In genomic region chr13:20505405-20506366, GRCh38 we compare ENCODE assay signal across 28 cellular contexts. TPM values are rescaled to one million over a fixed set of nuclear protein-coding genes. Genes with fewer than 3 reads are reported as not detected.
A peak's percentile ranks its signal among the peaks of the same experiment; 100 is the strongest.
DNase-seq lines count a peak whose midpoint lies in the region; ATAC-seq and TF ChIP-seq lines count a peak whose summit lies in the region.
"Had no signal": no experiment of that assay in that cellular context is flagged by ENCODE, and none has a peak within 500 bp of the region (broad histone marks: within the 10 kb centered on the region; RNA-seq: fewer than 3 reads in every experiment).

No MANE protein-coding gene starts in this region.

- H3K36me3 Mint-ChIP-seq in mesothelial cell of epicardium: peaks cover 20% of the 10 kb centered on the region
- H3K36me3 Mint-ChIP-seq: natural killer cell treated with Interleukin-12 subunit alpha and Interleukin-12 subunit beta and Interleukin-15 and Interleukin-18, amount 100 ng/mL, for 72 hours had no signal

- H3K27ac Mint-ChIP-seq in mesothelial cell of epicardium: peak overlapping the region; percentile 64
- H3K27ac Mint-ChIP-seq: activated CD8-positive, alpha-beta memory T cell treated with anti-CD3 and anti-CD28 coated beads, Interleukin-2, amount 10 ng/mL, durations not matched to agents 7 days and 5 days; endodermal cell; natural killer cell treated with Interleukin-12 subunit alpha and Interleukin-12 subunit beta and Interleukin-15 and Interleukin-18, amount 100 ng/mL, for 72 hours; stimulated activated effector memory CD8-positive, alpha-beta T cell treated with anti-CD3 and anti-CD28 coated beads, Interleukin-12 subunit alpha, Interleukin-12 subunit beta, amount 100 ng/mL, for 72 hours had no signal

- ATAC-seq in esophagus mucosa (peak; percentile 67), HG03520 (IDR thresholded peaks at IDR 0.05; ENCODE audit: unreplicated experiment) (no peak)
- ATAC-seq: activated CD8-positive, alpha-beta memory T cell treated with anti-CD3 and anti-CD28 coated beads, Interleukin-2, amount 10 ng/mL, durations not matched to agents 7 days and 5 days; gastrocnemius medialis; natural killer cell treated with Interleukin-12 subunit alpha and Interleukin-12 subunit beta and Interleukin-15 and Interleukin-18, amount 100 ng/mL, for 72 hours; stimulated activated effector memory CD8-positive, alpha-beta T cell treated with anti-CD3 and anti-CD28 coated beads, Interleukin-12 subunit alpha, Interleukin-12 subunit beta, amount 100 ng/mL, for 72 hours had no signal

- H3K9me3 Mint-ChIP-seq in mesothelial cell of epicardium: peaks cover 4% of the 10 kb centered on the region
- H3K9me3 Mint-ChIP-seq: natural killer cell treated with Interleukin-12 subunit alpha and Interleukin-12 subunit beta and Interleukin-15 and Interleukin-18, amount 100 ng/mL, for 72 hours; stimulated activated effector memory CD8-positive, alpha-beta T cell treated with anti-CD3 and anti-CD28 coated beads, Interleukin-12 subunit alpha, Interleukin-12 subunit beta, amount 100 ng/mL, for 72 hours had no signal

- H3K4me1 Mint-ChIP-seq in mesothelial cell of epicardium: peaks cover 14% of the 10 kb centered on the region
- H3K4me1 Mint-ChIP-seq: activated CD8-positive, alpha-beta memory T cell treated with anti-CD3 and anti-CD28 coated beads, Interleukin-2, amount 10 ng/mL, durations not matched to agents 7 days and 5 days; endodermal cell; stimulated activated effector memory CD8-positive, alpha-beta T cell treated with anti-CD3 and anti-CD28 coated beads, Interleukin-12 subunit alpha, Interleukin-12 subunit beta, amount 100 ng/mL, for 72 hours had no signal

- CTCF ChIA-PET in RWPE1 (lab: Yijun Ruan, JAX): interaction anchor here (0.5 kb wide), 1 partner anchor 50 kb away, joined by 3 read pairs; no protein-coding TSS in a partner anchor

- H3K27ac ChIP-seq in VCaP (peak overlapping the region; percentile 99), RWPE1 (no peak overlapping the region)

- H3K27me3 Mint-ChIP-seq in mesothelial cell of epicardium (ENCODE audit: low read depth): no peaks in the 10 kb centered on the region
- H3K27me3 Mint-ChIP-seq: activated CD8-positive, alpha-beta memory T cell treated with anti-CD3 and anti-CD28 coated beads, Interleukin-2, amount 10 ng/mL, durations not matched to agents 7 days and 5 days; natural killer cell treated with Interleukin-12 subunit alpha and Interleukin-12 subunit beta and Interleukin-15 and Interleukin-18, amount 100 ng/mL, for 72 hours had no signal

- POLR2A ChIA-PET in RWPE1 (lab: Yijun Ruan, JAX; ENCODE audit: low non-redundant PET): no interaction called here

- TF ChIP-seq CTCF in VCaP (conservative IDR thresholded peaks at IDR 0.05) (no peak), mesothelial cell of epicardium (IDR thresholded peaks at IDR 0.05; ENCODE audit: unreplicated experiment) (no peak), RWPE1 (conservative IDR thresholded peaks at IDR 0.05; ENCODE audit: low read depth) (no peak)

- peak; percentile 51 for DNase-seq in CD1c-positive myeloid dendritic cell (ENCODE audit: extremely low spot score)
- DNase-seq in mesothelial cell of epicardium (ENCODE audit: low spot score in 2 of 2, unreplicated experiment in 2 of 2): no peak
- no peak for DNase-seq in RWPE1 (ENCODE audit: low spot score)
- no peak for DNase-seq in NCI-H146 (lab: John Stamatoyannopoulos, UW)
- DNase-seq in NCI-H1105 treated with DMSO at 0.1 percent for 48 hours (lab: John Stamatoyannopoulos, UW): no peak
- DNase-seq: activated CD4-positive, CD25-positive, alpha-beta regulatory T cell; activated CD8-positive, alpha-beta memory T cell treated with anti-CD3 and anti-CD28 coated beads, Interleukin-2, amount 10 ng/mL, durations not matched to agents 7 days and 5 days; activated naive CD4-positive, alpha-beta T cell treated with anti-CD3 and anti-CD28 coated beads, Interleukin-2, amount 50 U/mL, for 16 hours; amygdala; Calu3; DMS79 treated with DMSO at 0.1 percent for 48 hours; endodermal cell; gastrocnemius medialis; GF-D8; NCI-H1417 treated with DMSO at 0.1 percent for 48 hours; NCI-H446 treated with DMSO at 0.1 percent for 48 hours; OCI-M1; retina; SHP77 treated with DMSO at 0.1 percent for 48 hours; stimulated activated CD4-positive, alpha-beta T cell treated with anti-CD3 and anti-CD28 coated beads, Interleukin-12 subunit alpha, Interleukin-12 subunit beta, amount 100 ng/mL, for 4 hours; stimulated activated CD4-positive, alpha-beta T cell treated with anti-CD3 and anti-CD28 coated beads, Interleukin-4, amount 100 ng/mL, for 1 hour; SW 1271; T1000 had no signal

- no peak overlapping the region for H3K4me3 Mint-ChIP-seq in mesothelial cell of epicardium
- H3K4me3 Mint-ChIP-seq: activated CD8-positive, alpha-beta memory T cell treated with anti-CD3 and anti-CD28 coated beads, Interleukin-2, amount 10 ng/mL, durations not matched to agents 7 days and 5 days; endodermal cell; natural killer cell treated with Interleukin-12 subunit alpha and Interleukin-12 subunit beta and Interleukin-15 and Interleukin-18, amount 100 ng/mL, for 72 hours; stimulated activated effector memory CD8-positive, alpha-beta T cell treated with anti-CD3 and anti-CD28 coated beads, Interleukin-12 subunit alpha, Interleukin-12 subunit beta, amount 100 ng/mL, for 72 hours had no signal

RNA-seq across cellular contexts. Expression of gene CRYL1, which starts 20.0 kb away (rescaled TPM):
- total RNA-seq in esophagus mucosa (30.1 TPM), mesothelial cell of epicardium (26.9 to 29.7 TPM (median 29.4 TPM) in 3 replicates)
